Comparison of ENCODE assay signal across 1 cellular context in the genomic region with DNA sequence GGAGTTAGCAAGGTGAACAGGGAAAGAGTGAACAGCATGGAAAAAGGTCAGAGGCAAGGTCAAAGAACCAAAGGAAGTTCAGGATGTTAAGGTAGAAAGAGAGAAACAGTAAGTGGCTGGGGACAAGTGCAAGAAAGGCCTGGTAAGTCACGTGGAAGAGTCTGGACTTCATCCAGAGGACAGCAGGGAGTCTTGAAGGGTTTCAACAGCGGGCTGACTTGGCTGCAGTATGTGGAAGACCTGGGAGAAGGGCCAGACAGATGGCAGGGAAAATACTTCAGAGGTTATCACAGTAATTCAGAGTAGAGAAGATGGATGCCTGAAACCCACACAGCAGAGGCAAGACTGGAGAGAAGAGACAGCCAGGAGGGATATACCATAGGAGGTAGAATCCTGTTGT.
TF ChIP-seq lines count a peak whose summit lies in the region.

No MANE protein-coding gene starts in this region.

TF ChIP-seq in GM23338, 12 proteins besides CTCF, POLR2A, EP300 and RAD21 (continued from another document):
- TF ChIP-seq ZNF462 (CRISPR knock-in tag; IDR thresholded peaks at IDR 0.05): no peak
- TF ChIP-seq JUNB (IDR thresholded peaks at IDR 0.05; ENCODE audit: unreplicated experiment): no peak
- TF ChIP-seq ZNF331 (CRISPR knock-in tag; IDR thresholded peaks at IDR 0.05; ENCODE audit: low read depth): no peak
- no peak for TF ChIP-seq EZH2 (IDR thresholded peaks at IDR 0.05; ENCODE audit: low read depth, unreplicated experiment)
- no peak for TF ChIP-seq POLR2AphosphoS5 (IDR thresholded peaks at IDR 0.05; ENCODE audit: low read depth)
- no peak for TF ChIP-seq EZH2phosphoT487 (IDR thresholded peaks at IDR 0.05; ENCODE audit: unreplicated experiment)
- no peak for TF ChIP-seq CREB1 (CRISPR knock-in tag; IDR thresholded peaks at IDR 0.05; ENCODE audit: low read depth)
TF ChIP-seq in GM23338: peak in this region for 0.
